ENCODE assay signal across 8 cellular contexts in genomic region chr2:239143858-239144712, GRCh38.
A peak's percentile ranks its signal among the peaks of the same experiment; 100 is the strongest.
DNase-seq lines count a peak whose midpoint lies in the region; ATAC-seq and TF ChIP-seq lines count a peak whose summit lies in the region.

No MANE protein-coding gene starts in this region.

- H4K20me1 ChIP-seq in Karpas-422 (ENCODE audit: insufficient read depth, low read depth, low read length): no peaks in the 10 kb centered on the region

- H3K4me3 ChIP-seq in Karpas-422 (ENCODE audit: low read length): no peak overlapping the region
- H3K4me3 ChIP-seq in lower leg skin (ENCODE audit: low read depth, poor library complexity, severe bottlenecking): no peak overlapping the region

- no peak overlapping the region for H3K27ac ChIP-seq in Karpas-422 (ENCODE audit: low read length)

- 84 to 89% methylated on average over 29 of the region's 29 CpGs for WGBS in lower leg skin, 2 donors

- DNase-seq in NCI-H2107 treated with DMSO at 0.1 percent for 48 hours (lab: John Stamatoyannopoulos, UW; ENCODE audit: unreplicated experiment) (peak; percentile 3), NCI-H2107 (lab: John Stamatoyannopoulos, UW) (no peak), Karpas-422 (peak; percentile 62), activated T-cell treated with anti-CD3 and anti-CD28 coated beads for 24 hours (ENCODE audit: low read depth) (peak; percentile 11), globus pallidus (ENCODE audit: low spot score) (peak; percentile 75), posterior cingulate gyrus (peak in 6 of 10 donors; percentile 29 to 94 (median 68)), lower leg skin (ENCODE audit: low spot score in 2 of 2) (no peak)

- no peak for TF ChIP-seq CTCF in lower leg skin (IDR thresholded peaks at IDR 0.05)

- no peaks in the 10 kb centered on the region for H3K9me2 ChIP-seq in Karpas-422 (replicated peaks; ENCODE audit: insufficient read depth, low read length)

- no peaks in the 10 kb centered on the region for H3K36me3 ChIP-seq in Karpas-422 (ENCODE audit: insufficient read depth, low read length)

- no peaks in the 10 kb centered on the region for H3K27me3 ChIP-seq in Karpas-422 (ENCODE audit: low read length)

- no peaks in the 10 kb centered on the region for H3K79me2 ChIP-seq in Karpas-422 (ENCODE audit: low read length)

- TF ChIP-seq POLR2A in lower leg skin (IDR thresholded peaks at IDR 0.05): no peak

- no peak for ATAC-seq in HG03442 (IDR thresholded peaks at IDR 0.05; ENCODE audit: unreplicated experiment)

- H2AFZ ChIP-seq in Karpas-422 (ENCODE audit: low read length): no peak overlapping the region

- no peak overlapping the region for H3K4me2 ChIP-seq in Karpas-422 (ENCODE audit: low read depth, low read length, poor library complexity, severe bottlenecking)

- no peaks in the 10 kb centered on the region for H3K9me3 ChIP-seq in Karpas-422 (ENCODE audit: low read length)

- no peaks in the 10 kb centered on the region for H3K4me1 ChIP-seq in Karpas-422 (ENCODE audit: low read length)

- H3K9ac ChIP-seq in Karpas-422 (ENCODE audit: low read length): no peak overlapping the region

- intact Hi-C loops in posterior cingulate gyrus (cut with DNase I): loop anchor here (5.0 kb wide), 1 partner anchor 48 kb away; no protein-coding TSS in a partner anchor
- intact Hi-C loops in lower leg skin (cut with DNase I; ENCODE audit: low total_unique reads): no loop called here

Comparison
In these comparisons a context has a peak if more than half of its experiments do, and no peak if none do; other contexts are left out.
1. DNase-seq: peak in NCI-H2107 treated with DMSO at 0.1 percent for 48 hours (single experiment), Karpas-422 (single experiment), activated T-cell treated with anti-CD3 and anti-CD28 coated beads for 24 hours (single experiment), globus pallidus (single experiment) and posterior cingulate gyrus (6 of 10); none in NCI-H2107 (single experiment) and lower leg skin (0 of 2).